Comparison of ENCODE assay signal across 25 cellular contexts in the genomic region with DNA sequence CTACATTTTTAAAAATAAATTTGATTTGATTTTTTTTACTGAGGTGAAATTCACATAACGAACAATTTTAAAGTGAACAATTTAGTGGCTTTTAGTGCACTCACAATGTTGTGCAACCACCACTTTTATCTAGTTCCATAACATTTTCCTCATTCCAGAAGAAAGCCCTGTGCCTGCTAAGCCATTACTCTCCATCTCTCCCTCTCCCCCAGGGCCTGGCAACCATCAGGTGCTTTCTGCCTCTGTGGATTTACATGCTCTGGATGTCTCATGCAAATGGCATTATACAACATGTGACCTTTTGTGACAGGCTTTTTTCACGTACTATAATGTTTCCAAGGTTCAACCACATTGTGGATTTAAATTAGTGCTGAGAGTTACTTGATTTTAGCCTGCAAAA. TPM values are rescaled to one million over a fixed set of nuclear protein-coding genes. Genes with fewer than 3 reads are reported as not detected.
A peak's percentile ranks its signal among the peaks of the same experiment; 100 is the strongest.
DNase-seq lines count a peak whose midpoint lies in the region; ATAC-seq lines count a peak whose summit lies in the region.
"Had no signal": no experiment of that assay in that cellular context is flagged by ENCODE, and none has a peak within 500 bp of the region (broad histone marks: within the 10 kb centered on the region; RNA-seq: fewer than 3 reads in every experiment).

No MANE protein-coding gene starts in this region.

- no peak overlapping the region for H3K4me3 ChIP-seq in trophoblast cell (ENCODE audit: low read depth, low read length)
- H3K4me3 ChIP-seq: BLaER1, GM12878 had no signal

- no peak overlapping the region for H3K14ac ChIP-seq in trophoblast cell (ENCODE audit: low read length)

- H4K8ac ChIP-seq in trophoblast cell (ENCODE audit: low read depth, low read length) = no peak overlapping the region

- no peaks in the 10 kb centered on the region for H3K79me2 ChIP-seq in trophoblast cell (ENCODE audit: control insufficient read depth, insufficient read depth, low read length, poor library complexity)

- H3K27ac Mint-ChIP-seq in naive thymus-derived CD8-positive, alpha-beta T cell = no peak overlapping the region
- H3K27ac Mint-ChIP-seq: CD14-positive monocyte; CD4-positive, alpha-beta memory T cell; CD8-positive, alpha-beta memory T cell had no signal

- no peaks in the 10 kb centered on the region for H3K27me3 ChIP-seq in trophoblast cell (ENCODE audit: insufficient read depth, low read length)
- H3K27me3 ChIP-seq: BE2C, BLaER1 had no signal

- H3K9me3 ChIP-seq in trophoblast cell (ENCODE audit: insufficient read depth, low read depth, low read length) = no peaks in the 10 kb centered on the region
- H3K9me3 ChIP-seq: BE2C had no signal

- H3K27ac ChIP-seq in trophoblast cell (ENCODE audit: low read depth, low read length) = no peak overlapping the region
- H3K27ac ChIP-seq: BLaER1 had no signal

- no peaks in the 10 kb centered on the region for H3K36me3 ChIP-seq in trophoblast cell (ENCODE audit: control insufficient read depth in 1 of 2, insufficient read depth in 2 of 2, low read length in 2 of 2)
- H3K36me3 ChIP-seq: BE2C, BLaER1 had no signal

- POLR2A ChIA-PET in naive thymus-derived CD8-positive, alpha-beta T cell (lab: Charles Lee) = no interaction called here

- no peak overlapping the region for H3K9ac ChIP-seq in trophoblast cell (ENCODE audit: low read length)
- H3K9ac ChIP-seq: BLaER1 had no signal

- DNase-seq in NCI-H226 (peak; percentile 53), amniotic epithelial cell (ENCODE audit: low read depth) (peak; percentile 66), trophoblast cell (peak; percentile 85 to 86), amniotic stem cell (lab: John Stamatoyannopoulos, UW) (no peak)
- no peak for DNase-seq in naive thymus-derived CD8-positive, alpha-beta T cell
- DNase-seq: 8988T; ACHN; BE2C; C1 segment of cervical spinal cord; CD4-positive, alpha-beta memory T cell; CD4-positive, CD25-positive, alpha-beta regulatory T cell; CD8-positive, alpha-beta memory T cell; COR-L47; DMS 273 treated with DMSO at 0.1 percent for 48 hours; DMS153; DMS53; DMS79; DND-41; EL; GDM1 had no signal

- peaks cover 0 to 21% (median 9%) of the 10 kb centered on the region in 5 donors for H3K27me3 Mint-ChIP-seq in naive thymus-derived CD8-positive, alpha-beta T cell

- H3K9me3 Mint-ChIP-seq in naive thymus-derived CD8-positive, alpha-beta T cell = peaks cover 3 to 42% (median 29%) of the 10 kb centered on the region in 9 donors

- no peak overlapping the region for H4K12ac ChIP-seq in trophoblast cell (ENCODE audit: low read depth, low read length)

- H3K4me2 ChIP-seq in trophoblast cell (ENCODE audit: low read length) = no peak overlapping the region
- H3K4me2 ChIP-seq: BLaER1 had no signal

- ATAC-seq in naive thymus-derived CD8-positive, alpha-beta T cell = no peak
- ATAC-seq: GM12878 had no signal

- no peak overlapping the region for H2BK120ac ChIP-seq in trophoblast cell (ENCODE audit: insufficient read depth, low read length, poor library complexity)

- no peak overlapping the region for H4K91ac ChIP-seq in trophoblast cell (ENCODE audit: low read depth, low read length)

- H3K4ac ChIP-seq in trophoblast cell (ENCODE audit: low read depth, low read length) = no peak overlapping the region

- H3K36me3 Mint-ChIP-seq in naive thymus-derived CD8-positive, alpha-beta T cell = peaks cover 4 to 30% (median 14%) of the 10 kb centered on the region in 3 donors

- H2BK5ac ChIP-seq in trophoblast cell (ENCODE audit: low read depth, low read length, poor library complexity) = no peak overlapping the region

- no peak overlapping the region for H3K23ac ChIP-seq in trophoblast cell (ENCODE audit: low read length)

- H3K4me1 Mint-ChIP-seq in naive thymus-derived CD8-positive, alpha-beta T cell = peaks cover 0 to 2% (median 0%) of the 10 kb centered on the region in 4 donors
- H3K4me1 Mint-ChIP-seq: CD14-positive monocyte; CD4-positive, alpha-beta memory T cell; CD4-positive, CD25-positive, alpha-beta regulatory T cell; CD8-positive, alpha-beta memory T cell had no signal

- no peak overlapping the region for H2AFZ ChIP-seq in trophoblast cell (ENCODE audit: insufficient read depth, low read length, poor library complexity)

- no peak overlapping the region for H3K4me3 Mint-ChIP-seq in naive thymus-derived CD8-positive, alpha-beta T cell
- H3K4me3 Mint-ChIP-seq: CD4-positive, alpha-beta memory T cell; CD8-positive, alpha-beta memory T cell had no signal

- no peaks in the 10 kb centered on the region for H3K4me1 ChIP-seq in trophoblast cell (ENCODE audit: control insufficient read depth in 1 of 2, insufficient read depth in 2 of 2, low read length in 2 of 2)
- H3K4me1 ChIP-seq: BE2C, BLaER1 had no signal

- H3K79me1 ChIP-seq in trophoblast cell (ENCODE audit: low read length) = no peaks in the 10 kb centered on the region

- WGBS in trophoblast cell (ENCODE audit: extremely low coverage, insufficient coverage, insufficient read length) = no CpG with 5 or more reads among the region's 2 CpGs

- no peak overlapping the region for H2AK5ac ChIP-seq in trophoblast cell (ENCODE audit: low read length)

- H3K18ac ChIP-seq in trophoblast cell (ENCODE audit: low read length) = no peak overlapping the region

- H2BK12ac ChIP-seq in trophoblast cell (ENCODE audit: low read length) = no peak overlapping the region

RNA-seq across cellular contexts. Expression of a gene that starts 19.9 kb away (rescaled TPM):
- 6.9 and 7.5 TPM in 2 replicates for polyA plus RNA-seq in trophoblast cell (2013)
- total RNA-seq in naive thymus-derived CD8-positive, alpha-beta T cell = 10 to 100 TPM; 52.9 to 56.8 TPM
- 10 to 100 TPM; 11.4 to 17.6 (median 11.4) TPM for polyA plus RNA-seq in naive thymus-derived CD8-positive, alpha-beta T cell
- total RNA-seq: G401 had no signal
- polyA plus RNA-seq: AG04450 had no signal

Comparison
In these comparisons a context has a peak if more than half of its experiments do, and no peak if none do; other contexts are left out.
1. DNase-seq: peak in NCI-H226 (single experiment), amniotic epithelial cell (single experiment) and trophoblast cell (2 of 2); none in amniotic stem cell (single experiment) and naive thymus-derived CD8-positive, alpha-beta T cell (0 of 10).